15 cellular contexts compared by ENCODE assay signal in the genomic region with DNA sequence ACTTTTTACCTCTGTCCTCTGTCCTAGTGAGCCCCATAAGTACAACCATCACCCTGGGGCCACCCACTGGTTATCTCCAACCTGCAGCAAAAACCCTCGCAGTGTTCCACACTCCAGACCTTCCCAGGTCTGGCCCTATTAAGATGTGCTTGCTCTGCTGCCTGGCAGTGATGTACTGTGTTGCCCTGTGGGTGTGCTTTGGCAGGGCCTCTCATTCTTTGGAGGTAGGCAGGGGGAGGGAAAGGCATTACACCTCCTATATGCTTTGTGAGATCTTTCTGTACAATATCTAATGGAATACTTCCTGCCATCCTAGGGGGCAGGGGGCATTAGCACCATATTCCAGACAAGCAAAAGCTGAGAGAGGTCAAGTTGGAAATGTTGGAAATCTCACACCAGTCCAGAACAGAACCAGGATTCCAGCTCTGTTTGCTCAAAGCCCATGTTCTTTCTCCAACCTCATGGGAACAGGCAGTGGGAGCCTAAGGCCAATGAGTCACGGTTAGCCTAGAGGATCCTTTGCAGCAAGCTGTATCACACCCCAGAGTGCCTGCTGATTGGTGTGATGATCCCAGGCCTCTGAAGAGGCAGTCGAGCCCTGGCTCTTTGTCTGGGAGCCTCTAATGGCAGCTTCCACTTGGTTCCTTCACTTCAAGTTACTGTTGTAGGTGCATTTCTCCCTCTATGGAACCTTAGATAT. TPM values are rescaled to one million over a fixed set of nuclear protein-coding genes. Genes with fewer than 3 reads are reported as not detected.
A peak's percentile ranks its signal among the peaks of the same experiment; 100 is the strongest.
DNase-seq lines count a peak whose midpoint lies in the region; ATAC-seq, FAIRE-seq and TF ChIP-seq lines count a peak whose summit lies in the region.
"Had no signal": no experiment of that assay in that cellular context is flagged by ENCODE, and none has a peak within 500 bp of the region (broad histone marks: within the 10 kb centered on the region; RNA-seq: fewer than 3 reads in every experiment).

No MANE protein-coding gene starts in this region.

- 38% methylated on average over 1 of the region's 3 CpGs for WGBS in HepG2 (ENCODE audit: low lambda C conversion rate)

- no peak overlapping the region for H3K9ac ChIP-seq in HepG2 (ENCODE audit: insufficient read depth, low read depth, low read length)

- no peak overlapping the region for H3K27ac ChIP-seq in HepG2 (ENCODE audit: extremely low read length, insufficient read depth, low read length)
- H3K27ac ChIP-seq: ovary had no signal

- H4K20me1 ChIP-seq in HepG2 (ENCODE audit: insufficient read depth, low read length) = no peaks in the 10 kb centered on the region

- DNase-seq in A172 (ENCODE audit: low spot score) (peak; percentile 28), HPDE6-E6E7 (ENCODE audit: extremely low spot score) (peak; percentile 9), cardiac fibroblast (ENCODE audit: low read depth in 2 of 2) (peak; percentile 53 to 71), iris pigment epithelial cell (ENCODE audit: low read depth) (peak; percentile 76), HepG2 (ENCODE audit: low spot score) (no peak), NCI-H82 treated with DMSO at 0.1 percent for 48 hours (lab: John Stamatoyannopoulos, UW; ENCODE audit: unreplicated experiment) (no peak), GF-D8 (lab: John Stamatoyannopoulos, UW) (no peak), NCI-H146 treated with DMSO at 0.1 percent for 48 hours (lab: John Stamatoyannopoulos, UW; ENCODE audit: unreplicated experiment) (no peak)
- DNase-seq: activated CD8-positive, alpha-beta T cell treated with anti-CD3 and anti-CD28 coated beads for 36 hours; GOT3; NCI-H2029 treated with DMSO at 0.1 percent for 48 hours; NCI-H774; ovary; SHP77 treated with DMSO at 0.1 percent for 48 hours; stimulated activated CD4-positive, alpha-beta T cell treated with anti-CD3 and anti-CD28 coated beads, Interleukin-12 subunit alpha, Interleukin-12 subunit beta, amount 100 ng/mL, for 4 hours had no signal

- H3K36me3 ChIP-seq in HepG2 (replicated peaks in 1 of 2; ENCODE audit: control insufficient read depth in 1 of 2, insufficient read depth in 2 of 2, low read length in 2 of 2) = no peaks in the 10 kb centered on the region
- H3K36me3 ChIP-seq: ovary had no signal

- in situ Hi-C loops in HepG2 (cut with HindIII; ENCODE audit: extremely low pct_ligation_motif_present, low pct_unique_long_range_greater_than_20kb) = no loop called here

- FAIRE-seq in HepG2 (lab: Jason Lieb, UNC) = no peak

- H3K9me3 ChIP-seq in HepG2 (ENCODE audit: low read length) = no peaks in the 10 kb centered on the region
- H3K9me3 ChIP-seq: ovary had no signal

- H3K4me1 ChIP-seq in HepG2 (ENCODE audit: insufficient read depth, low read length) = peaks cover 16% of the 10 kb centered on the region

- TF ChIP-seq POLR2A in HepG2 (IDR thresholded peaks at IDR 0.05; ENCODE audit: insufficient read depth in 1 of 2, low read depth in 2 of 2, low read length in 2 of 2) = no peak

- TF ChIP-seq CTCF in cardiac fibroblast (IDR thresholded peaks at IDR 0.05; ENCODE audit: low read depth, low read length) = no peak
- no peak for TF ChIP-seq CTCF in HepG2 (CRISPR knock-in tag; IDR thresholded peaks at IDR 0.05)

- no peak overlapping the region for H2AFZ ChIP-seq in HepG2 (ENCODE audit: low read length)

- TF ChIP-seq RAD21 in HepG2 (CRISPR knock-in tag; IDR thresholded peaks at IDR 0.05) = no peak

- H3K4me3 ChIP-seq in cardiac fibroblast (replicated peaks in 1 of 2; ENCODE audit: low read depth in 2 of 2, low read length in 2 of 2) (no peak overlapping the region), HepG2 (replicated peaks in 1 of 3; ENCODE audit: insufficient read depth in 1 of 3, low read depth in 2 of 3, low read length in 3 of 3) (no peak overlapping the region)
- H3K4me3 ChIP-seq: ovary had no signal

- no TSS peak for BruUV-seq in HepG2 (replicated peaks; lab: Mats Ljungman, UMichigan)

- TF ChIP-seq EP300 in HepG2 (IDR thresholded peaks at IDR 0.05; ENCODE audit: low read depth in 2 of 2, low read length in 2 of 2) (no peak), HepG2 (CRISPR knock-in tag; IDR thresholded peaks at IDR 0.05; ENCODE audit: borderline replicate concordance) (no peak)

- H3K27me3 ChIP-seq in HepG2 (ENCODE audit: control insufficient read depth in 1 of 2, insufficient read depth in 2 of 2, low read length in 2 of 2) = no peaks in the 10 kb centered on the region; a peak in 1 of 5 replicates
- H3K27me3 ChIP-seq: ovary had no signal

- intact Hi-C loops in HepG2 (cut with micrococcal nuclease; ENCODE audit: unreplicated experiment) = no loop called here

- H3K4me2 ChIP-seq in HepG2 (ENCODE audit: low read depth, low read length) = no peak overlapping the region

- POLR2A ChIA-PET in HepG2 (lab: Yijun Ruan, JAX) = no interaction called here

- ATAC-seq in HepG2 = no peak
- ATAC-seq: activated CD8-positive, alpha-beta T cell treated with anti-CD3 and anti-CD28 coated beads for 36 hours had no signal

- CTCF ChIA-PET in HepG2 (lab: Yijun Ruan, JAX; ENCODE audit: low intra/inter-chr PET ratio, low total read pairs) = no interaction called here

- H3K79me2 ChIP-seq in HepG2 (ENCODE audit: insufficient read depth, low read length) = no peaks in the 10 kb centered on the region

TF ChIP-seq in HepG2, 621 proteins besides CTCF, POLR2A, EP300 and RAD21:
- TF ChIP-seq SOX5 (CRISPR knock-in tag; IDR thresholded peaks at IDR 0.05; ENCODE audit: borderline replicate concordance) (no peak), SMYD3 (CRISPR knock-in tag; IDR thresholded peaks at IDR 0.05) (no peak), TBL1XR1 (IDR thresholded peaks at IDR 0.05; ENCODE audit: borderline replicate concordance, low read length, partially characterized antibody) (no peak), ZNF33A (CRISPR knock-in tag; IDR thresholded peaks at IDR 0.05; ENCODE audit: borderline replicate concordance) (no peak), ZNF557 (CRISPR knock-in tag; IDR thresholded peaks at IDR 0.05) (no peak), ZNF337 (CRISPR knock-in tag; IDR thresholded peaks at IDR 0.05; ENCODE audit: borderline replicate concordance, low read depth) (no peak), ESRRA (CRISPR knock-in tag; IDR thresholded peaks at IDR 0.05; ENCODE audit: low read depth) (no peak), SRSF4 (IDR thresholded peaks at IDR 0.05; ENCODE audit: low read depth, low read length, poor library complexity, severe bottlenecking) (no peak)
- TF ChIP-seq, protein P1, sequence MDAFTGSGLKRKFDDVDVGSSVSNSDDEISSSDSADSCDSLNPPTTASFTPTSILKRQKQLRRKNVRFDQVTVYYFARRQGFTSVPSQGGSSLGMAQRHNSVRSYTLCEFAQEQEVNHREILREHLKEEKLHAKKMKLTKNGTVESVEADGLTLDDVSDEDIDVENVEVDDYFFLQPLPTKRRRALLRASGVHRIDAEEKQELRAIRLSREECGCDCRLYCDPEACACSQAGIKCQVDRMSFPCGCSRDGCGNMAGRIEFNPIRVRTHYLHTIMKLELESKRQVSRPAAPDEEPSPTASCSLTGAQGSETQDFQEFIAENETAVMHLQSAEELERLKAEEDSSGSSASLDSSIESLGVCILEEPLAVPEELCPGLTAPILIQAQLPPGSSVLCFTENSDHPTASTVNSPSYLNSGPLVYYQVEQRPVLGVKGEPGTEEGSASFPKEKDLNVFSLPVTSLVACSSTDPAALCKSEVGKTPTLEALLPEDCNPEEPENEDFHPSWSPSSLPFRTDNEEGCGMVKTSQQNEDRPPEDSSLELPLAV (CRISPR knock-in tag; conservative IDR thresholded peaks at IDR 0.05; ENCODE audit: low read depth) = no peak

RNA-seq across cellular contexts. Expression of a gene that starts 59.7 kb away (rescaled TPM):
- 8.7 and 9.7 TPM in 2 replicates for total RNA-seq in A172 (2014; rRNA removed; shearing (Covaris generic))
- 7.4 and 10.9 TPM in 2 replicates for total RNA-seq in HepG2 (2016; rRNA removed; fragmentation: Illumina TruSeq; extraction: Trizol)
- 1.3 and 1.5 TPM in 2 replicates for total RNA-seq in HepG2 (2016; cell fraction: cytosol; rRNA removed; fragmentation: Illumina TruSeq; extraction: Trizol; ENCODE audit: low read depth)
- 7.4 and 10.0 TPM in 2 replicates for total RNA-seq in HepG2 (2016; cell fraction: insoluble cytoplasmic fraction; rRNA removed; fragmentation: Illumina TruSeq; extraction: Trizol)
- 8.0 and 8.5 TPM in 2 replicates for total RNA-seq in HepG2 (2016; cell fraction: membrane; rRNA removed; fragmentation: Illumina TruSeq; extraction: Trizol)
- total RNA-seq in HepG2 (2016; cell fraction: nucleus; rRNA removed; fragmentation: Illumina TruSeq; extraction: Trizol) = 7.2 and 8.1 TPM in 2 replicates
- 8.7 and 9.6 TPM in 2 replicates for polyA plus RNA-seq in HepG2 (2011; rRNA removed)
- polyA plus RNA-seq in HepG2 (2011; cell fraction: cytosol; rRNA removed) = 5.1 and 7.8 TPM in 2 replicates
- 2.5 and 3.5 TPM in 2 replicates for polyA plus RNA-seq in HepG2 (2011; cell fraction: nucleus; rRNA removed)
- polyA plus RNA-seq in HepG2 (2012) = 16.3 and 17.6 TPM in 2 replicates
- polyA plus RNA-seq in HepG2 (2016; cell fraction: cytosol; fragmentation: Illumina TruSeq; extraction: Trizol; ENCODE audit: low read depth) = 1.6 and 2.0 TPM in 2 replicates
- polyA plus RNA-seq in HepG2 (2016; cell fraction: insoluble cytoplasmic fraction; fragmentation: Illumina TruSeq; extraction: Trizol; ENCODE audit: low read depth) = 16.2 and 17.1 TPM in 2 replicates
- polyA plus RNA-seq in HepG2 (2016; cell fraction: membrane; fragmentation: Illumina TruSeq; extraction: Trizol; ENCODE audit: low read depth) = 9.0 and 9.5 TPM in 2 replicates
- polyA plus RNA-seq in HepG2 (2016; cell fraction: nucleus; fragmentation: Illumina TruSeq; extraction: Trizol; ENCODE audit: insufficient read depth, low read depth) = 8.6 and 9.3 TPM in 2 replicates
- 7.4 and 11.5 TPM in 2 replicates for polyA minus RNA-seq in HepG2 (2011; rRNA and poly(A)+ RNA removed; ENCODE audit: low replicate concordance)
- polyA minus RNA-seq in HepG2 (2011; cell fraction: cytosol; rRNA and poly(A)+ RNA removed) = 9.4 and 10.7 TPM in 2 replicates
- 15.2 and 16.8 TPM in 2 replicates for polyA minus RNA-seq in HepG2 (2011; cell fraction: nucleus; rRNA and poly(A)+ RNA removed)

Comparison
In these comparisons a context has a peak if more than half of its experiments do, and no peak if none do; other contexts are left out.
1. DNase-seq: peak in A172 (single experiment), HPDE6-E6E7 (single experiment), cardiac fibroblast (2 of 2) and iris pigment epithelial cell (single experiment); none in HepG2 (single experiment), NCI-H82 treated with DMSO at 0.1 percent for 48 hours (single experiment), GF-D8 (single experiment) and NCI-H146 treated with DMSO at 0.1 percent for 48 hours (single experiment).